ENCODE assay signal across 8 cellular contexts in the genomic region with DNA sequence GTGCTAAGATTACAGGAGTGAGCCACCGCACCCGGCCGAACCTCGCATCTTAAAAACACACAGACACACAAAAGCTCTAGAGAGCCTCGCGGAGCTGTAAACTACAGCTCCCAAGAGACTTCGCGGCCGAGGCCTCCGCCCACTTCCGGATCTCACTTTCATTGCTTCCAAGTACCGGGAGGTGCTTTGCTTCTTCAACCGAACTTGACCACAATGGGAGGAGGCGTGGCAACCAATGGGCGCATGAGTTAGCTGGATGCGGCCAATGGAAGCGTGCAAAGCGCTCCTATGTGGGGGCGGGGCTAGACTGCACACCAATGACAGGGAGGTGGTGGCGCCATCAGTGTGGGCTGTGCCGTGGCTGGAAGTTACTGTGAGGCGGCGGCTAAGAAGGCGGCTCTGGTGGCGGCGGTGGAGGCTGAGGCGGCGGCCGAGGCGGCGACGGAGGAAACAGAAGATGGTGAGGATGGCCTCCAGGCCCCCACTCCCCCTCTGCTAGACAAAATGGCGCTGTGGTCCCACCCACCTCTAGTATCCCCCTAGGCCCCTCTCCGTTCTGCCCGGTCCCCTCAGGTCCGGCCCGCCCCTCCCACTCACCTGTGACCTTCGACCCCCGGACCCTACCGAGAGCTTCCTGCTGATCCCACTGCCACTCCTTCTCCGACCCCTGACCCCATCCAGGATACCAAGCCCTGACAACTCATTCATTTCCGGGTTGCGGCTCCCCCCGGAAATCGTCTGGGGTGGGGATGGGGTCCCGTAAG. TPM values are rescaled to one million over a fixed set of nuclear protein-coding genes. Genes with fewer than 3 reads are reported as not detected.
DNase-seq lines count a peak whose midpoint lies in the region; ATAC-seq and TF ChIP-seq lines count a peak whose summit lies in the region.

Gene DDA1 (plus strand): TSS at position 366 of the 764 bp plus-strand sequence. CDS start 92 bp downstream, at position 458.

- intact Hi-C loops in activated CD4-positive, alpha-beta T cell treated with anti-CD3 and anti-CD28 coated beads, Interleukin-2, amount 10 ng/mL, durations not matched to agents 24 days and 14 days (cut with micrococcal nuclease) = loop anchor here (1.0 to 5.0 kb wide), 3 partner anchors 25 to 82 kb away; partner anchors contain the start of genes ANO8, BABAM1 and OCEL1
- intact Hi-C loops in colonic mucosa (cut with DNase I) = no loop called here

- H3K9me3 Mint-ChIP-seq in activated CD4-positive, alpha-beta T cell treated with anti-CD3 and anti-CD28 coated beads, Interleukin-2, amount 10 ng/mL, durations not matched to agents 24 days and 14 days = no peaks in the 10 kb centered on the region

- H3K4me1 ChIP-seq in colonic mucosa = peaks cover 14% of the 10 kb centered on the region

- H3K27me3 ChIP-seq in colonic mucosa (no peaks in the 10 kb centered on the region), layer of hippocampus (ENCODE audit: control insufficient read depth, insufficient read depth, low read length) (no peaks in the 10 kb centered on the region)

- H3K27ac Mint-ChIP-seq in activated CD4-positive, alpha-beta T cell treated with anti-CD3 and anti-CD28 coated beads, Interleukin-2, amount 10 ng/mL, durations not matched to agents 24 days and 14 days = peak within 1 kb of the TSS; percentile 97

- no peak for TF ChIP-seq CTCF in colonic mucosa (IDR thresholded peaks at IDR 0.05)

- ATAC-seq in HG03460 (IDR thresholded peaks at IDR 0.05; ENCODE audit: unreplicated experiment) = peak; percentile 59

- H3K27me3 Mint-ChIP-seq in activated CD4-positive, alpha-beta T cell treated with anti-CD3 and anti-CD28 coated beads, Interleukin-2, amount 10 ng/mL, durations not matched to agents 24 days and 14 days = no peaks in the 10 kb centered on the region

- H3K36me3 Mint-ChIP-seq in activated CD4-positive, alpha-beta T cell treated with anti-CD3 and anti-CD28 coated beads, Interleukin-2, amount 10 ng/mL, durations not matched to agents 24 days and 14 days (ENCODE audit: low read depth) = peaks cover 29% of the 10 kb centered on the region

- H3K27ac ChIP-seq in colonic mucosa (peak within 1 kb of the TSS; percentile 60), layer of hippocampus (ENCODE audit: low read depth, low read length) (peak within 1 kb of the TSS; percentile 78)

- H3K9ac ChIP-seq in colonic mucosa (ENCODE audit: low read depth in 2 of 2, low read length in 2 of 2) = peak within 1 kb of the TSS; percentile 73 to 94

- H3K4me1 Mint-ChIP-seq in activated CD4-positive, alpha-beta T cell treated with anti-CD3 and anti-CD28 coated beads, Interleukin-2, amount 10 ng/mL, durations not matched to agents 24 days and 14 days = peaks cover 36% of the 10 kb centered on the region

- H3K36me3 ChIP-seq in colonic mucosa = no peaks in the 10 kb centered on the region

- DNase-seq in Ammon's horn (ENCODE audit: low spot score) (peak; percentile 100), GM19238 (ENCODE audit: insufficient read length, low spot score) (peak; percentile 98), NCI-H526 treated with DMSO at 0.1 percent for 48 hours (lab: John Stamatoyannopoulos, UW) (peak; percentile 94), colonic mucosa (peak; percentile 99)
- DNase-seq in activated CD4-positive, alpha-beta T cell treated with anti-CD3 and anti-CD28 coated beads, Interleukin-2, amount 10 ng/mL, durations not matched to agents 24 days and 14 days = peak; percentile 100
- peak; percentile 89 to 96 for DNase-seq in stimulated activated CD4-positive, alpha-beta T cell treated with anti-CD3 and anti-CD28 coated beads, Interleukin-1b, Interleukin-23, amount 100 ng/mL, for 4 hours (ENCODE audit: low read depth in 2 of 2)

- H3K9me3 ChIP-seq in colonic mucosa = no peaks in the 10 kb centered on the region

- peak within 1 kb of the TSS; percentile 99 for H3K4me3 Mint-ChIP-seq in activated CD4-positive, alpha-beta T cell treated with anti-CD3 and anti-CD28 coated beads, Interleukin-2, amount 10 ng/mL, durations not matched to agents 24 days and 14 days

- H3K4me3 ChIP-seq in colonic mucosa = peak within 1 kb of the TSS; percentile 74

RNA-seq across cellular contexts. Expression of gene DDA1, which starts in this region (rescaled TPM):
- 37.9 and 38.2 TPM in 2 replicates for total RNA-seq in activated CD4-positive, alpha-beta T cell treated with anti-CD3 and anti-CD28 coated beads, Interleukin-2, amount 10 ng/mL, durations not matched to agents 24 days and 14 days
- total RNA-seq in colonic mucosa = 10 to 100 TPM; 39.1 to 45.0 TPM

Comparison
In these comparisons a context has a peak if more than half of its experiments do, and no peak if none do; other contexts are left out.
1. Peak in every context shown above with its lines: DNase-seq, ATAC-seq, H3K4me3 ChIP-seq and H3K27ac ChIP-seq.